In genomic region chr15:84099181-84099580, GRCh38 we compare ENCODE assay signal across 12 cellular contexts.
A peak's percentile ranks its signal among the peaks of the same experiment; 100 is the strongest.
DNase-seq lines count a peak whose midpoint lies in the region; ATAC-seq and TF ChIP-seq lines count a peak whose summit lies in the region.
"Had no signal": no experiment of that assay in that cellular context is flagged by ENCODE, and none has a peak within 500 bp of the region (broad histone marks: within the 10 kb centered on the region; RNA-seq: fewer than 3 reads in every experiment).

No MANE protein-coding gene starts in this region.

- DNase-seq in GM20000 (ENCODE audit: low spot score), result peak; percentile 3
- peak; percentile 64 for DNase-seq in NCI-H226
- DNase-seq in choroid plexus epithelial cell (ENCODE audit: low read depth), result peak; percentile 66
- peak; percentile 42 for DNase-seq in pons (ENCODE audit: low spot score)
- no peak for DNase-seq in HUDEP-2 (lab: John Stamatoyannopoulos, UW; ENCODE audit: unreplicated experiment in 76 of 76)
- no peak for DNase-seq in GM19238 (ENCODE audit: insufficient read length, low spot score)
- DNase-seq: activated T-cell treated with anti-CD3 and anti-CD28 coated beads, Interleukin-2, amount 50 U/mL, for 4 hours; NCI-H2107; T-helper 1 cell; trophoblast cell had no signal

- TF ChIP-seq CTCF in GM20000 (IDR thresholded peaks at IDR 0.05; ENCODE audit: extremely low read depth, missing control alignments) (no peak), choroid plexus epithelial cell (conservative IDR thresholded peaks at IDR 0.05; ENCODE audit: low read depth, low read length) (no peak)

- H3K4me3 ChIP-seq in choroid plexus epithelial cell (ENCODE audit: low read depth, low read length), result no peak overlapping the region

- ATAC-seq in HG02852 (IDR thresholded peaks at IDR 0.05; ENCODE audit: unreplicated experiment) (no peak), GM19351 (IDR thresholded peaks at IDR 0.05; ENCODE audit: unreplicated experiment) (no peak)
- ATAC-seq: activated T-cell treated with anti-CD3 and anti-CD28 coated beads, Interleukin-2, amount 50 U/mL, for 4 hours had no signal

Comparison
In these comparisons a context has a peak if more than half of its experiments do, and no peak if none do; other contexts are left out.
1. DNase-seq: peak in GM20000 (single experiment), NCI-H226 (single experiment), choroid plexus epithelial cell (single experiment) and pons (single experiment); none in HUDEP-2 (0 of 76) and GM19238 (single experiment).